Comparison of ENCODE assay signal across 9 cellular contexts in genomic region chr7:55100172-55100961, GRCh38.
DNase-seq lines count a peak whose midpoint lies in the region; ATAC-seq and FAIRE-seq lines count a peak whose summit lies in the region.
"Had no signal": no experiment of that assay in that cellular context is flagged by ENCODE, and none has a peak within 500 bp of the region (broad histone marks: within the 10 kb centered on the region; RNA-seq: fewer than 3 reads in every experiment).

No MANE protein-coding gene starts in this region.

- ATAC-seq in HG03565 (IDR thresholded peaks at IDR 0.05; ENCODE audit: unreplicated experiment) (no peak), HG03342 (IDR thresholded peaks at IDR 0.05; ENCODE audit: unreplicated experiment) (no peak)

- peak; percentile 49 for DNase-seq in DMS 273 (lab: John Stamatoyannopoulos, UW; ENCODE audit: unreplicated experiment)
- DNase-seq in DMS 273 treated with DMSO at 0.1 percent for 48 hours (lab: John Stamatoyannopoulos, UW), result no peak
- DNase-seq in fibroblast of gingiva (ENCODE audit: low read depth), result peak; percentile 63
- DNase-seq in myocyte (ENCODE audit: low read depth), result peak; percentile 72
- no peak for DNase-seq in urothelium cell line (ENCODE audit: low spot score)
- DNase-seq in NK-92 treated with Interleukin-12 subunit alpha and Interleukin-12 subunit beta, amount 100 ng/mL, for 24 hours (lab: John Stamatoyannopoulos, UW), result no peak
- DNase-seq: SIG-M5 had no signal

- FAIRE-seq in urothelium cell line (lab: Jason Lieb, UNC), result peak; percentile 46

Comparison
In these comparisons a context has a peak if more than half of its experiments do, and no peak if none do; other contexts are left out.
1. DNase-seq: peak in DMS 273 (single experiment), fibroblast of gingiva (single experiment) and myocyte (single experiment); none in DMS 273 treated with DMSO at 0.1 percent for 48 hours (single experiment), urothelium cell line (single experiment) and NK-92 treated with Interleukin-12 subunit alpha and Interleukin-12 subunit beta, amount 100 ng/mL, for 24 hours (single experiment).